23 cellular contexts compared by ENCODE assay signal in the genomic region with DNA sequence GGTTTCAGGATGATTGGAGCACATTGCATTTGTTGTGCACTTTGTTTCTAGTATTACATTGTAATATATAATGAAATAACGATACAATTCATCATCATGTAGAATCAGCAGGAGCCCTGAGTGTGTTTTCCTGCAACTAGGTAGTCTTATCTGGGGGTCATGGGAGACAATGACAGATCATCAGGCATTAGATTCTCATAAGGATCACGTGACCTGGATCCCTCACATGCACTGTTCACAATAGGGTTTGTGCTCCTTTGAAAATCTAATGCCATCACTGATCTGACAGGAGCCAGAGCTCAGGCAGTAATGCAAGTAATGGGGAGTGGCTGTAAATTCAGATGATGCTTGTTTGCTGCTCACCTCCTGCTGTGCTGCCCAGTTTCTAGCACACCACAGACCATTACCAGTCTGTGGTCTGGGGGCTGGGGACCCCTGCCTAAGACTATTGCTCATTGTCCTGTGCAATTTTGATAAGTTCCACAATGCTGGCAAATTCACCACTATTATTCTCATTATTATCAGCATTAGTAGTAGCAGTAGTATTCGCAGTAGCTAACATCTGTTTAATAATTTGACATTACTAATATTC.
"Had no signal": no experiment of that assay in that cellular context is flagged by ENCODE, and none has a peak within 500 bp of the region (broad histone marks: within the 10 kb centered on the region; RNA-seq: fewer than 3 reads in every experiment).

No MANE protein-coding gene starts in this region.

- H3K4me3 ChIP-seq: breast epithelium, esophagus squamous epithelium, gastrocnemius medialis, sigmoid colon, smooth muscle cell, transverse colon, uterus had no signal

- H3K4me1 Mint-ChIP-seq: activated B cell treated with CpG ODN at 0.5 μM for 24 hours; activated CD4-positive, alpha-beta T cell treated with anti-CD3 and anti-CD28 coated beads for 36 hours; activated naive CD8-positive, alpha-beta T cell treated with anti-CD3 and anti-CD28 coated beads for 36 hours; central memory CD8-positive, alpha-beta T cell; stimulated activated memory B cell treated with anti-CD40 and anti-IgM and Interleukin-4, amounts not matched to agents 10 μg/mL and 1 μg/mL and 100 μg/mL, for 72 hours had no signal

- ATAC-seq: activated CD4-positive, alpha-beta T cell treated with anti-CD3 and anti-CD28 coated beads for 36 hours; effector memory CD8-positive, alpha-beta T cell; gastrocnemius medialis; stimulated activated memory B cell treated with anti-CD40 and anti-IgM and Interleukin-4, amounts not matched to agents 10 μg/mL and 1 μg/mL and 100 μg/mL, for 72 hours had no signal

- H3K4me1 ChIP-seq: breast epithelium, gastrocnemius medialis had no signal

- H3K27ac Mint-ChIP-seq: activated B cell treated with CpG ODN at 0.5 μM for 24 hours; activated CD4-positive, alpha-beta T cell treated with anti-CD3 and anti-CD28 coated beads for 36 hours; activated naive CD8-positive, alpha-beta T cell treated with anti-CD3 and anti-CD28 coated beads for 36 hours; effector memory CD8-positive, alpha-beta T cell; nephron progenitor cell; stimulated activated memory B cell treated with anti-CD40 and anti-IgM and Interleukin-4, amounts not matched to agents 10 μg/mL and 1 μg/mL and 100 μg/mL, for 72 hours had no signal

- H3K27ac ChIP-seq: breast epithelium, gastrocnemius medialis had no signal

- H3K36me3 ChIP-seq: breast epithelium, esophagus squamous epithelium, gastrocnemius medialis, sigmoid colon, transverse colon, uterus had no signal

- H3K9me3 ChIP-seq: breast epithelium, esophagus squamous epithelium, gastrocnemius medialis, sigmoid colon, transverse colon, uterus had no signal

- H3K27me3 ChIP-seq: breast epithelium, gastrocnemius medialis, sigmoid colon, transverse colon, uterus had no signal

- H3K27me3 Mint-ChIP-seq: activated CD4-positive, alpha-beta T cell treated with anti-CD3 and anti-CD28 coated beads for 36 hours; activated naive CD8-positive, alpha-beta T cell treated with anti-CD3 and anti-CD28 coated beads for 36 hours had no signal

- H3K4me3 Mint-ChIP-seq: activated B cell treated with CpG ODN at 0.5 μM for 24 hours; activated CD4-positive, alpha-beta T cell treated with anti-CD3 and anti-CD28 coated beads for 36 hours; activated naive CD8-positive, alpha-beta T cell treated with anti-CD3 and anti-CD28 coated beads for 36 hours; central memory CD8-positive, alpha-beta T cell; effector memory CD8-positive, alpha-beta T cell; nephron progenitor cell; stimulated activated memory B cell treated with anti-CD40 and anti-IgM and Interleukin-4, amounts not matched to agents 10 μg/mL and 1 μg/mL and 100 μg/mL, for 72 hours had no signal

- DNase-seq: activated B cell treated with CpG ODN at 0.5 μM for 24 hours; activated CD4-positive, alpha-beta T cell treated with anti-CD3 and anti-CD28 coated beads for 36 hours; activated CD4-positive, alpha-beta T cell treated with anti-CD3 and anti-CD28 coated beads, Interleukin-2, amount 50 U/mL, for 48 hours; activated CD8-positive, alpha-beta memory T cell treated with anti-CD3 and anti-CD28 coated beads, Interleukin-2, amount 50 U/mL, for 48 hours; activated naive CD4-positive, alpha-beta T cell treated with Interleukin-2 at 50 U/mL for 16 hours; activated naive CD8-positive, alpha-beta T cell treated with anti-CD3 and anti-CD28 coated beads for 36 hours; activated T-cell treated with anti-CD3 and anti-CD28 coated beads, Interleukin-2, amount 50 U/mL, for 48 hours; effector memory CD8-positive, alpha-beta T cell; esophagus squamous epithelium; gastrocnemius medialis; hippocampal formation; left ventricle myocardium superior; mammary epithelial cell; nephron progenitor cell; sigmoid colon; stimulated activated CD4-positive, alpha-beta T cell treated with anti-CD3 and anti-CD28 coated beads, Interleukin-15, amount 100 ng/mL, for 24 hours; T-helper 9 cell; transverse colon; uterus had no signal

- H3K9me3 Mint-ChIP-seq: activated B cell treated with CpG ODN at 0.5 μM for 24 hours; activated naive CD8-positive, alpha-beta T cell treated with anti-CD3 and anti-CD28 coated beads for 36 hours; effector memory CD8-positive, alpha-beta T cell had no signal
